ENCODE assay signal across 8 cellular contexts in genomic region chr9:74570879-74571512, GRCh38.
A peak's percentile ranks its signal among the peaks of the same experiment; 100 is the strongest.
DNase-seq lines count a peak whose midpoint lies in the region; ATAC-seq, FAIRE-seq and TF ChIP-seq lines count a peak whose summit lies in the region.

No MANE protein-coding gene starts in this region.

- FAIRE-seq in RCC 7860 (lab: Jason Lieb, UNC), result peak; percentile 88

- ATAC-seq in HG02973 (IDR thresholded peaks at IDR 0.05; ENCODE audit: unreplicated experiment), result peak; percentile 83
- ATAC-seq in GM19467 (IDR thresholded peaks at IDR 0.05; ENCODE audit: unreplicated experiment), result no peak
- no peak for ATAC-seq in GM19455 (IDR thresholded peaks at IDR 0.05; ENCODE audit: unreplicated experiment)

- DNase-seq in Ammon's horn (ENCODE audit: low spot score) (peak; percentile 66), GM13977 (ENCODE audit: low spot score) (peak; percentile 11), RCC 7860 (ENCODE audit: low spot score) (peak; percentile 39), erythroblast (lab: John Stamatoyannopoulos, UW) (peak; percentile 10 to 43), pons (ENCODE audit: low spot score) (peak; percentile 63)

- in situ Hi-C loops in GM13977 (cut with MboI; ENCODE audit: low pct_unique_long_range_greater_than_20kb, low sequenced_read_pairs, unreplicated experiment), result loop anchor here (25.0 kb wide), 1 partner anchor 1384 kb away; no protein-coding TSS in a partner anchor

- peak; percentile 76 for TF ChIP-seq CTCF in GM13977 (IDR thresholded peaks at IDR 0.05; ENCODE audit: extremely low read depth, insufficient read depth, missing control alignments)

- TF ChIP-seq POLR2A in erythroblast (IDR thresholded peaks at IDR 0.05; ENCODE audit: low read length), result no peak

Comparison
In these comparisons a context has a peak if more than half of its experiments do, and no peak if none do; other contexts are left out.
1. DNase-seq: peak in every context shown above with its lines; median percentile 66 in Ammon's horn; 63 in pons; 39 in RCC 7860; 26 in erythroblast; 11 in GM13977.